9 cellular contexts compared by ENCODE assay signal in the genomic region with DNA sequence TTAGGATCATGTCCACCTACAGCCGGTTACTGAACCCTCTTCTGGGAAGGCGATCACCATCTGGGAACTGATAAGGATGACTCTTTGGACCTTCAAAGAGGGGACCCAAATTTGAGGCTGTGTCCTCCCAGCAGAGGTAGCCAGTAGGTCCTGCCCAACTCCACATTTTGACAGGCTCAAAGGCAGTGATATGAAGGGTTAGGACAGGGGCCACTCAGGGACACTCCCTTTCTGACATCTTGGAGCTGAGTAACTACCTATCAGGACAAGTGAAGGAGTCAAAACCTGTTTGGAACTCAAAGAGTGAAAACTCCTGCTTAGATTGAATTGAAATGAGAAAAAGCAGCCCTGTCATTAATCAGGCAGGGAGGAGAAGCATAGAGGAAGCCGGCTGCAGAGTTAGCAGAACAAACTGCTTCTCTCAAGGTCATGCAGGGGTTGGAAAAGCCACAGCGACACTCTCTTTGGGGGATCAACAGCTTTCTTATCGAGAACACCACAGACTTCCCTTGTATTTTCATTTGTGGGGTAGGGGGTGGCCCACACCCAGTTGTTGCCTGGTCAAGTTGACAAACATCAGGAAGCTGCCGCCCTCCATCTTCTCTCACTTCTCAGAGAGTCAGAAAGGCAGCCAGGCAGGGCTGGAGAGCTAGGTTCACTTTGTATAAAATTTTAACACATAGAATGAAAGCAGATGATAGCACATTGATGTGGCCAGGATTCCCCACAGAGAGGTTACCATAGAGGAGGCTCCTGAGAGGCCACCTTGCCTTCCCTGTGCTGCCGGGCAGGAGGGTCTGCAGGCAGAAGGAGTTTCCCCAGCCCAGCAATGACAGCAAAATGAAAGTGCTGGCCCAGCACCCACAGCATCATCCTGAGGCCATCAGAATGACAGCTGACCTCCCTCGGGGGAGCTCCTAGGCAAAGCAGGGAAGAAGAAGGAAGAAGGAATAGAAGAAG. TPM values are rescaled to one million over a fixed set of nuclear protein-coding genes. Genes with fewer than 3 reads are reported as not detected.
A peak's percentile ranks its signal among the peaks of the same experiment; 100 is the strongest.
DNase-seq lines count a peak whose midpoint lies in the region; ATAC-seq, FAIRE-seq and TF ChIP-seq lines count a peak whose summit lies in the region.
"Had no signal": no experiment of that assay in that cellular context is flagged by ENCODE, and none has a peak within 500 bp of the region (broad histone marks: within the 10 kb centered on the region; RNA-seq: fewer than 3 reads in every experiment).

No MANE protein-coding gene starts in this region.

- H2AFZ ChIP-seq in astrocyte (ENCODE audit: low read depth, low read length): no peak overlapping the region

- peaks cover 35% of the 10 kb centered on the region for H3K4me1 Mint-ChIP-seq in activated CD4-positive, alpha-beta T cell treated with anti-CD3 and anti-CD28 coated beads for 36 hours
- peaks cover 41% of the 10 kb centered on the region for H3K4me1 Mint-ChIP-seq in astrocyte (ENCODE audit: low read depth, unreplicated experiment)

- POLR2A ChIA-PET in activated CD4-positive, alpha-beta T cell treated with anti-CD3 and anti-CD28 coated beads for 36 hours (lab: Charles Lee): no interaction called here

- H3K9me3 ChIP-seq in astrocyte (ENCODE audit: insufficient read depth, low read depth, low read length): no peaks in the 10 kb centered on the region

- H4K20me1 ChIP-seq in astrocyte (ENCODE audit: insufficient read depth, low read length): peaks cover 11% of the 10 kb centered on the region

- H3K27me3 Mint-ChIP-seq in activated CD4-positive, alpha-beta T cell treated with anti-CD3 and anti-CD28 coated beads for 36 hours: no peaks in the 10 kb centered on the region
- no peaks in the 10 kb centered on the region for H3K27me3 Mint-ChIP-seq in astrocyte (ENCODE audit: low read depth, unreplicated experiment)

- H3K27me3 ChIP-seq in astrocyte (ENCODE audit: insufficient read depth, low read length): no peaks in the 10 kb centered on the region

- intact Hi-C loops in activated CD4-positive, alpha-beta T cell treated with anti-CD3 and anti-CD28 coated beads for 36 hours (cut with DNase I, micrococcal nuclease): loop anchor here in 1 of 2 experiments (5.0 kb wide), 2 partner anchors 144 to 146 kb away; no protein-coding TSS in a partner anchor

- no peak for TF ChIP-seq CTCF in astrocyte (IDR thresholded peaks at IDR 0.05; ENCODE audit: insufficient read depth, low read depth, low read length)

- no peak overlapping the region for H3K9ac ChIP-seq in astrocyte (ENCODE audit: low read length)

- H3K27ac ChIP-seq in astrocyte (ENCODE audit: low read depth, low read length): no peak overlapping the region

- peaks cover 4% of the 10 kb centered on the region for H3K9me3 Mint-ChIP-seq in activated CD4-positive, alpha-beta T cell treated with anti-CD3 and anti-CD28 coated beads for 36 hours (ENCODE audit: low read depth)
- H3K9me3 Mint-ChIP-seq in astrocyte (ENCODE audit: unreplicated experiment): no peaks in the 10 kb centered on the region

- peak overlapping the region; percentile 78 for H3K27ac Mint-ChIP-seq in activated CD4-positive, alpha-beta T cell treated with anti-CD3 and anti-CD28 coated beads for 36 hours
- H3K27ac Mint-ChIP-seq in astrocyte (ENCODE audit: unreplicated experiment): peak overlapping the region; percentile 70

- peak; percentile 25 for ATAC-seq in activated CD4-positive, alpha-beta T cell treated with anti-CD3 and anti-CD28 coated beads for 36 hours
- peak; percentile 39 for ATAC-seq in HG03196 (IDR thresholded peaks at IDR 0.05; ENCODE audit: unreplicated experiment)
- ATAC-seq in HG03039 (IDR thresholded peaks at IDR 0.05; ENCODE audit: unreplicated experiment): no peak
- no peak for ATAC-seq in HG02840 (IDR thresholded peaks at IDR 0.05; ENCODE audit: low FRiP score, unreplicated experiment)

- CTCF ChIA-PET in activated CD4-positive, alpha-beta T cell treated with anti-CD3 and anti-CD28 coated beads for 36 hours (lab: Charles Lee): interaction anchor here (0.6 to 1.4 kb wide), 2 partner anchors 56 to 144 kb away, joined by 4 to 6 read pairs; no protein-coding TSS in a partner anchor

- H3K79me2 ChIP-seq in astrocyte (ENCODE audit: insufficient read depth, low read length): peaks cover 47% of the 10 kb centered on the region

- H3K4me1 ChIP-seq in astrocyte (ENCODE audit: insufficient read depth, low read length): peaks cover 21% of the 10 kb centered on the region

- peaks cover 14% of the 10 kb centered on the region for H3K36me3 Mint-ChIP-seq in activated CD4-positive, alpha-beta T cell treated with anti-CD3 and anti-CD28 coated beads for 36 hours (ENCODE audit: low read depth)
- H3K36me3 Mint-ChIP-seq in astrocyte (ENCODE audit: low read depth, unreplicated experiment): peaks cover 28% of the 10 kb centered on the region

- no peak for FAIRE-seq in astrocyte (lab: Jason Lieb, UNC)
- FAIRE-seq: A204.1 had no signal

- H3K4me2 ChIP-seq in astrocyte (ENCODE audit: low read length): no peak overlapping the region

- DNase-seq in activated CD4-positive, alpha-beta T cell treated with anti-CD3 and anti-CD28 coated beads for 36 hours: peak; percentile 30
- no peak for DNase-seq in activated CD4-positive, alpha-beta T cell treated with anti-CD3 and anti-CD28 coated beads for 1 hour
- DNase-seq in astrocyte (ENCODE audit: low read depth): no peak
- peak; percentile 39 for DNase-seq in stimulated activated CD8-positive, alpha-beta memory T cell treated with anti-CD3 and anti-CD28 coated beads, Interleukin-4, amount 100 ng/mL, for 48 hours
- DNase-seq in cerebellar nuclear complex (lab: John Stamatoyannopoulos, UW): no peak

- H3K4me3 ChIP-seq in astrocyte (ENCODE audit: insufficient read depth, low read depth, low read length): no peak overlapping the region

- H3K4me3 Mint-ChIP-seq in activated CD4-positive, alpha-beta T cell treated with anti-CD3 and anti-CD28 coated beads for 36 hours: no peak overlapping the region
- H3K4me3 Mint-ChIP-seq in astrocyte (ENCODE audit: unreplicated experiment): no peak overlapping the region

- no peaks in the 10 kb centered on the region for H3K36me3 ChIP-seq in astrocyte (ENCODE audit: insufficient read depth, low read length)

RNA-seq across cellular contexts. Expression of a gene that starts 47.6 kb away (rescaled TPM):
- total RNA-seq in activated CD4-positive, alpha-beta T cell treated with anti-CD3 and anti-CD28 coated beads for 36 hours: 1 to 10 TPM; 4.7 to 5.0 TPM
- 27.2 and 27.9 TPM in 2 replicates for total RNA-seq in astrocyte

Comparison
In these comparisons a context has a peak if more than half of its experiments do, and no peak if none do; other contexts are left out.
1. DNase-seq: peak in activated CD4-positive, alpha-beta T cell treated with anti-CD3 and anti-CD28 coated beads for 36 hours (single experiment) and stimulated activated CD8-positive, alpha-beta memory T cell treated with anti-CD3 and anti-CD28 coated beads, Interleukin-4, amount 100 ng/mL, for 48 hours (single experiment); none in activated CD4-positive, alpha-beta T cell treated with anti-CD3 and anti-CD28 coated beads for 1 hour (single experiment), astrocyte (single experiment) and cerebellar nuclear complex (0 of 2).
2. ATAC-seq: peak in activated CD4-positive, alpha-beta T cell treated with anti-CD3 and anti-CD28 coated beads for 36 hours (single experiment) and HG03196 (single experiment); none in HG03039 (single experiment) and HG02840 (single experiment).